ENCODE assay signal across 7 cellular contexts in the genomic region with DNA sequence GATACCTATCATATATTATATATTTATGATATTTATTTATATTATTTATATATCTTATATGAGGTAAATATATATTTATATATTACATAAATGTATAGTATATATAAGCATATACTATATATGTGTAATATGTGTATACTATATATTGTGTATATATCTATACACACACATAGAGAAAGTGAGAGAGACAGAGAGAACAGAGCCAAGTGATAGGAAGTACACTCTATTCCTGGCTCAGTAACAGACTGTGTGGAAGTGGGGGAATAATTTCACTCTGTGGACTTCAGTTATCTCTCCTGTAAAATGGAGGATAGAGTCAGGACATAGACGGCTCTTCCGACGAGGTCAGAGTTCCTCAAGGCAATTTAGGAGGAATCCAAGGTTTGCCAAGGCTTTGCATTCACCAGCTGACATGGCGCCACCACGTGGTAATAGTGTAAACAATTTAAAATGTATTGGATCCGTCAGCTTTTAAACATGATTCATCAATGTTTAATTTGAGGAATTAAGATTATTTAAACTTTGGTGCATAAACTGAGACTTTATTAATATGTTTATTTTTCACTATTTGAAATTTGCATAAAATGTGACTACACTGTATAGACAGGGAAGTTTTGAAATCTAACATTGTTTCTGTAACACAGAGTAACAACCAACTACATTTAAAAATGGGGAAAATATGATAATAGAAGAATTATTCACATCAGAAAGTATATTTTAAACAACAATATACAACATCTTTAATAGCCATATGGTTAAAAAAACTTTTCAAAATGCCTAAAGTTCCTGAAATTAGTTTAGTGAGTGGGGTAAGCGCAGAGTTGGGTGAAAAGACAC.
DNase-seq lines count a peak whose midpoint lies in the region; ATAC-seq and FAIRE-seq lines count a peak whose summit lies in the region.

No MANE protein-coding gene starts in this region.

- H3K4me3 ChIP-seq in MG63: no peak overlapping the region

- no peaks in the 10 kb centered on the region for H3K36me3 ChIP-seq in MG63

- peak; percentile 60 for ATAC-seq in GM21528 (IDR thresholded peaks at IDR 0.05; ENCODE audit: low FRiP score, unreplicated experiment)

- DNase-seq in MG63 (peak; percentile 52), T-helper 9 cell (peak; percentile 37), dedifferentiated amniotic fluid mesenchymal stem cell (ENCODE audit: extremely low spot score) (peak; percentile 69), medulla oblongata (ENCODE audit: extremely low spot score) (peak; percentile 89), superior temporal gyrus (ENCODE audit: extremely low spot score) (peak; percentile 86)

- H3K9me3 ChIP-seq in MG63: no peaks in the 10 kb centered on the region

- peak; percentile 98 for FAIRE-seq in G401.6 (lab: Jason Lieb, UNC)

- no peaks in the 10 kb centered on the region for H3K27me3 ChIP-seq in MG63

Comparison
In these comparisons a context has a peak if more than half of its experiments do, and no peak if none do; other contexts are left out.
1. DNase-seq: peak in every context shown above with its lines; median percentile 89 in medulla oblongata; 86 in superior temporal gyrus; 69 in dedifferentiated amniotic fluid mesenchymal stem cell; 52 in MG63; 37 in T-helper 9 cell.